Comparison of ENCODE assay signal across 25 cellular contexts in genomic region chr20:59572515-59572914, GRCh38. TPM values are rescaled to one million over a fixed set of nuclear protein-coding genes. Genes with fewer than 3 reads are reported as not detected.
"Had no signal": no experiment of that assay in that cellular context is flagged by ENCODE, and none has a peak within 500 bp of the region (broad histone marks: within the 10 kb centered on the region; RNA-seq: fewer than 3 reads in every experiment).

No MANE protein-coding gene starts in this region.

- H3K27me3 ChIP-seq: ovary, testis had no signal

- H3K9me3 ChIP-seq: ovary, psoas muscle, spleen, suprapubic skin, testis, tibial artery, transverse colon, upper lobe of right lung, uterus had no signal

- H3K36me3 ChIP-seq: neural progenitor cell, ovary, spleen, suprapubic skin, tibial artery, transverse colon, upper lobe of right lung, uterus had no signal

- DNase-seq: natural killer cell; occipital lobe; stimulated activated CD4-positive, alpha-beta T cell treated with anti-CD3 and anti-CD28 coated beads, Interleukin-12 subunit alpha, Interleukin-12 subunit beta, amount 100 ng/mL, for 4 hours; stimulated activated CD4-positive, alpha-beta T cell treated with anti-CD3 and anti-CD28 coated beads, Interleukin-1b, Interleukin-23, amount 100 ng/mL, for 48 hours; stimulated activated CD4-positive, alpha-beta T cell treated with anti-CD3 and anti-CD28 coated beads, Interleukin-4, amount 100 ng/mL, for 1 hour; stimulated activated naive CD4-positive, alpha-beta T cell; stimulated activated naive CD8-positive, alpha-beta T cell treated with anti-CD3 and anti-CD28 coated beads, Interleukin-15, amount 100 ng/mL, for 72 hours; stimulated activated naive CD8-positive, alpha-beta T cell treated with anti-CD3 and anti-CD28 coated beads, Interleukin-15, Interleukin-2, amounts not matched to agents 100 U/mL and 50 U/mL, for 24 hours had no signal

- H3K9ac ChIP-seq: neural progenitor cell, parathyroid adenoma had no signal

- H3K9me3 Mint-ChIP-seq: natural killer cell; nephron; stimulated activated naive CD8-positive, alpha-beta T cell treated with anti-CD3 and anti-CD28 coated beads, Interleukin-15, amount 100 ng/mL, for 72 hours; type B pancreatic cell had no signal

- H3K79me2 ChIP-seq: parathyroid adenoma had no signal

- H3K36me3 Mint-ChIP-seq: natural killer cell; neural progenitor cell; stimulated activated memory B cell treated with anti-CD40 and anti-IgM and Interleukin-4, amounts not matched to agents 10 μg/mL and 1 μg/mL and 100 μg/mL, for 72 hours; type B pancreatic cell had no signal

- ATAC-seq: stimulated activated memory B cell treated with anti-CD40 and anti-IgM and Interleukin-4, amounts not matched to agents 10 μg/mL and 1 μg/mL and 100 μg/mL, for 72 hours; stimulated activated naive CD8-positive, alpha-beta T cell treated with anti-CD3 and anti-CD28 coated beads, Interleukin-15, Interleukin-2, amounts not matched to agents 100 U/mL and 50 U/mL, for 24 hours had no signal

- H3K27ac ChIP-seq: neural progenitor cell, parathyroid adenoma, psoas muscle, suprapubic skin, testis, tibial artery had no signal

- H3K27ac Mint-ChIP-seq: natural killer cell; nephron; neural progenitor cell; progenitor cell of endocrine pancreas; stimulated activated memory B cell treated with anti-CD40 and anti-IgM and Interleukin-4, amounts not matched to agents 10 μg/mL and 1 μg/mL and 100 μg/mL, for 72 hours; type B pancreatic cell had no signal

RNA-seq across cellular contexts. Expression of gene PHACTR3, which starts 31.8 kb away (rescaled TPM):
- total RNA-seq: natural killer cell, osteoblast, sciatic nerve had no signal
